ENCODE assay signal across 1 cellular context in genomic region chr17:45948881-45949624, GRCh38.
TF ChIP-seq lines count a peak whose summit lies in the region.

No MANE protein-coding gene starts in this region.

TF ChIP-seq in HepG2, 621 proteins besides CTCF, POLR2A, EP300 and RAD21 (continued from another document and continues in another):
- no peak for TF ChIP-seq ZBTB40 (IDR thresholded peaks at IDR 0.05)
- TF ChIP-seq ZBTB40 (CRISPR knock-in tag; IDR thresholded peaks at IDR 0.05): no peak
- TF ChIP-seq RFX1 (IDR thresholded peaks at IDR 0.05): no peak
- TF ChIP-seq PHF5A (CRISPR knock-in tag; IDR thresholded peaks at IDR 0.05; ENCODE audit: low read depth, unreplicated experiment): no peak
- no peak for TF ChIP-seq BRF2 (CRISPR knock-in tag; IDR thresholded peaks at IDR 0.05)
- TF ChIP-seq ZNF260 (CRISPR knock-in tag; IDR thresholded peaks at IDR 0.05; ENCODE audit: borderline replicate concordance, low read depth): no peak
- TF ChIP-seq ZNF660 (CRISPR knock-in tag; IDR thresholded peaks at IDR 0.05; ENCODE audit: borderline replicate concordance, low read depth): no peak
- peak; percentile 63; the same call in 1 of the 2 replicates for TF ChIP-seq ZBTB33 (CRISPR knock-in tag; IDR thresholded peaks at IDR 0.05)
- peak; percentile 47; the same call in 1 of the 2 replicates for TF ChIP-seq THRA (CRISPR knock-in tag; IDR thresholded peaks at IDR 0.05; ENCODE audit: borderline replicate concordance)
- TF ChIP-seq NFRKB (IDR thresholded peaks at IDR 0.05): no peak
- no peak for TF ChIP-seq RFXANK (CRISPR knock-in tag; IDR thresholded peaks at IDR 0.05)
- TF ChIP-seq ZSCAN31 (CRISPR knock-in tag; IDR thresholded peaks at IDR 0.05; ENCODE audit: low read depth): peak; percentile 64; the same call in 1 of the 2 replicates
- no peak for TF ChIP-seq DNMT1 (CRISPR knock-in tag; IDR thresholded peaks at IDR 0.05)
- no peak for TF ChIP-seq CSRNP1 (CRISPR knock-in tag; IDR thresholded peaks at IDR 0.05)
- TF ChIP-seq KAT7 (CRISPR knock-in tag; IDR thresholded peaks at IDR 0.05; ENCODE audit: borderline replicate concordance): peak; percentile 66; the same call in 1 of the 2 replicates
- no peak for TF ChIP-seq ZNF619 (CRISPR knock-in tag; IDR thresholded peaks at IDR 0.05)
- no peak for TF ChIP-seq ZNF776 (CRISPR knock-in tag; IDR thresholded peaks at IDR 0.05)
- no peak for TF ChIP-seq MLLT10 (CRISPR knock-in tag; IDR thresholded peaks at IDR 0.05)
- TF ChIP-seq IRF2 (CRISPR knock-in tag; IDR thresholded peaks at IDR 0.05): peak; percentile 81
- no peak for TF ChIP-seq ZBTB39 (CRISPR knock-in tag; IDR thresholded peaks at IDR 0.05)
- no peak for TF ChIP-seq PBX3 (CRISPR knock-in tag; IDR thresholded peaks at IDR 0.05; ENCODE audit: borderline replicate concordance)
- TF ChIP-seq SRSF1 (optimal IDR thresholded peaks at IDR 0.05; ENCODE audit: low read depth, low read length): no peak
- TF ChIP-seq IRX3 (CRISPR knock-in tag; IDR thresholded peaks at IDR 0.05; ENCODE audit: borderline replicate concordance, low read depth): no peak
- TF ChIP-seq PBX2 (CRISPR knock-in tag; IDR thresholded peaks at IDR 0.05): no peak
- peak; percentile 99 for TF ChIP-seq MAFG (CRISPR knock-in tag; IDR thresholded peaks at IDR 0.05)
- no peak for TF ChIP-seq MTERF4 (CRISPR knock-in tag; IDR thresholded peaks at IDR 0.05)
- no peak for TF ChIP-seq PRDM4 (CRISPR knock-in tag; IDR thresholded peaks at IDR 0.05; ENCODE audit: borderline replicate concordance)
- TF ChIP-seq SMC3 (IDR thresholded peaks at IDR 0.05; ENCODE audit: low read length): peak; percentile 38; the same call in 1 of the 2 replicates
- TF ChIP-seq ZNF138 (CRISPR knock-in tag; IDR thresholded peaks at IDR 0.05; ENCODE audit: low read depth): no peak
- TF ChIP-seq PTBP1 (IDR thresholded peaks at IDR 0.05; ENCODE audit: low read depth, low read length, poor library complexity, severe bottlenecking): no peak
